Comparison of ENCODE assay signal across 8 cellular contexts in genomic region chr2:64019975-64020281, GRCh38. TPM values are rescaled to one million over a fixed set of nuclear protein-coding genes. Genes with fewer than 3 reads are reported as not detected.
DNase-seq lines count a peak whose midpoint lies in the region; ATAC-seq and TF ChIP-seq lines count a peak whose summit lies in the region.

No MANE protein-coding gene starts in this region.

- POLR2A ChIA-PET in AG04450 (lab: Yijun Ruan, JAX): no interaction called here

- in situ Hi-C loops in brain microvascular endothelial cell (cut with HindIII; ENCODE audit: low pct_ligation_motif_present, low sequenced_read_pairs): no loop called here

- TF ChIP-seq CTCF in AG04450 (IDR thresholded peaks at IDR 0.05; ENCODE audit: low read depth, low read length): no peak
- no peak for TF ChIP-seq CTCF in brain microvascular endothelial cell (IDR thresholded peaks at IDR 0.05; ENCODE audit: low read depth, low read length, missing control alignments)

- H3K27ac ChIP-seq in AG04450 (ENCODE audit: low read depth, low read length) (peak overlapping the region; percentile 85), HUES6 (ENCODE audit: low read depth, low read length) (0 out of 2 replicates have a peak overlapping the region, but pooled peaks have one; percentile 76), brain microvascular endothelial cell (peak overlapping the region; percentile 86), muscle layer of colon (ENCODE audit: low read depth, low read length) (peak overlapping the region; percentile 85)

- no peak for ATAC-seq in HG03108 (IDR thresholded peaks at IDR 0.05; ENCODE audit: unreplicated experiment)

- CTCF ChIA-PET in AG04450 (lab: Charles Lee): no interaction called here

- H3K4me3 ChIP-seq in AG04450 (ENCODE audit: low read depth, low read length) (peak overlapping the region; percentile 72; the same call in 1 of the 2 replicates), HUES6 (ENCODE audit: low read depth, low read length) (peak overlapping the region; percentile 82; the same call in 1 of the 2 replicates), brain microvascular endothelial cell (ENCODE audit: low read depth, low read length) (no peak overlapping the region), muscle layer of colon (ENCODE audit: low read depth in 1 of 2, low read length in 2 of 2) (peak overlapping the region in 1 of 2 donors; percentile 72)

- H3K9ac ChIP-seq in HUES6 (ENCODE audit: low read length): peak overlapping the region; percentile 79
- peak overlapping the region; percentile 73 for H3K9ac ChIP-seq in muscle layer of colon (ENCODE audit: low read length)

- H3K27me3 ChIP-seq in AG04450 (ENCODE audit: control insufficient read depth, insufficient read depth, low read length) (no peaks in the 10 kb centered on the region), HUES6 (ENCODE audit: control insufficient read depth, insufficient read depth, low read length) (no peaks in the 10 kb centered on the region), brain microvascular endothelial cell (replicated peaks) (no peaks in the 10 kb centered on the region), muscle layer of colon (ENCODE audit: control insufficient read depth in 1 of 2, insufficient read depth in 2 of 2, low read length in 2 of 2) (no peaks in the 10 kb centered on the region)

- H3K9me3 ChIP-seq in AG04450 (ENCODE audit: control insufficient read depth, insufficient read depth, low read length) (no peaks in the 10 kb centered on the region), HUES6 (ENCODE audit: control insufficient read depth, insufficient read depth, low read depth, low read length) (no peaks in the 10 kb centered on the region), muscle layer of colon (ENCODE audit: low read length) (no peaks in the 10 kb centered on the region)

- H3K4me1 ChIP-seq in HUES6 (ENCODE audit: control insufficient read depth, insufficient read depth, low read length): peaks cover 15% of the 10 kb centered on the region
- H3K4me1 ChIP-seq in muscle layer of colon (ENCODE audit: insufficient read depth, low read length): peaks cover 30% of the 10 kb centered on the region

- no peaks in the 10 kb centered on the region for H3K36me3 ChIP-seq in HUES6 (ENCODE audit: control insufficient read depth, insufficient read depth, low read length)
- no peaks in the 10 kb centered on the region for H3K36me3 ChIP-seq in brain microvascular endothelial cell (replicated peaks)
- H3K36me3 ChIP-seq in muscle layer of colon (ENCODE audit: insufficient read depth, low read length): no peaks in the 10 kb centered on the region

- no peak for DNase-seq in AG04450 (ENCODE audit: low read depth, low spot score)
- DNase-seq in brain microvascular endothelial cell: no peak
- DNase-seq in NCI-H1417 (lab: John Stamatoyannopoulos, UW): no peak
- no peak for DNase-seq in RKO (ENCODE audit: low spot score)
- DNase-seq in NCI-H524 treated with DMSO at 0.1 percent for 48 hours (lab: John Stamatoyannopoulos, UW): no peak

RNA-seq across cellular contexts. Expression of gene VPS54, which starts 0.7 kb away (rescaled TPM):
- 16.1 and 21.9 TPM in 2 replicates for polyA plus RNA-seq in AG04450 (2011; rRNA removed)
- 10.2 and 23.1 TPM in 2 replicates for polyA minus RNA-seq in AG04450 (2011; rRNA and poly(A)+ RNA removed)
